1 cellular context compared by ENCODE assay signal in genomic region chr6:42448906-42449659, GRCh38.
TF ChIP-seq lines count a peak whose summit lies in the region.

No MANE protein-coding gene starts in this region.

TF ChIP-seq in SK-N-SH, 30 proteins besides CTCF, POLR2A, EP300 and RAD21 (continued from another document):
- no peak for TF ChIP-seq EZH2phosphoT487 (IDR thresholded peaks at IDR 0.05; ENCODE audit: borderline replicate concordance, low read depth)
- TF ChIP-seq SMC3 (IDR thresholded peaks at IDR 0.05; ENCODE audit: low read depth, low read length) = no peak
- no peak for TF ChIP-seq GABPA (IDR thresholded peaks at IDR 0.05; ENCODE audit: low read depth)
- TF ChIP-seq FOSL2 (IDR thresholded peaks at IDR 0.05; ENCODE audit: borderline replicate concordance, low read depth) = no peak
- TF ChIP-seq YY1 (IDR thresholded peaks at IDR 0.05; ENCODE audit: low read depth) = no peak
- no peak for TF ChIP-seq CHD2 (IDR thresholded peaks at IDR 0.05; ENCODE audit: low read length, partially characterized antibody)
- no peak for TF ChIP-seq JUND (IDR thresholded peaks at IDR 0.05)
- no peak for TF ChIP-seq FOXJ3 (CRISPR knock-in tag; IDR thresholded peaks at IDR 0.05)
TF ChIP-seq in SK-N-SH: peak in this region for 0.
